Comparison of ENCODE assay signal across 25 cellular contexts in the genomic region with DNA sequence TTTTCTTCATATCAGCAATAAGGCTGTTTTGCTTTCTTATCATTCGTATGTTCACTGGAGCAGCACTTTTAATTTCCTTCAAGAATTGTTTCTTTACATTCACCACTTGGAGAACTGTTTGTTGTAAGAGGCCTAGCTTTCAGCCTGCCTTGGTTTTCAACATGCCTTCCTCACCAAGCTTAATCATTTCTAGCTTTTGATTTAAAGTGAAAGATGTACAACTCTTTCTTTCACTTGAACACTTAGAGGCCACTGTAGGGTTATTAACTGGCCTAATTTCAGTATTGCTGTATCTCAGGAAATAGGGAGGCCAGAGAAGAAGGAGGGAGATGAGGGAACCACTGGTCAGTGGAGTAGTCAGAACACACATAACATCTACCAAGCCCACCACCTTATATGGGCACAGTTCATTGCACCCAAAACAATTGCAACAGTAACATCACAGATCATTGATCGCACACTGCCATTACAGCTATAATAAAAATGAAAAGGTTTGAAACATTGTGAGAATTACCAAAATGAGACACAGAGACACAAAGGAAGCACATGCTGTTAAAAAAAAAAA.
"Had no signal": no experiment of that assay in that cellular context is flagged by ENCODE, and none has a peak within 500 bp of the region (broad histone marks: within the 10 kb centered on the region; RNA-seq: fewer than 3 reads in every experiment).

No MANE protein-coding gene starts in this region.

- H3K27me3 ChIP-seq: brain microvascular endothelial cell, hepatocyte, neural progenitor cell, right lobe of liver, uterus had no signal

- DNase-seq: activated CD8-positive, alpha-beta memory T cell treated with anti-CD3 and anti-CD28 coated beads for 24 hours; activated CD8-positive, alpha-beta memory T cell treated with anti-CD3 and anti-CD28 coated beads, Interleukin-2, amount 50 U/mL, for 4 hours; activated T-cell treated with anti-CD3 and anti-CD28 coated beads, Interleukin-2, amount 50 U/mL, for 24 hours; aorta; brain microvascular endothelial cell; caudate nucleus; dermis blood vessel endothelial cell; effector CD8-positive, alpha-beta T cell; foreskin melanocyte; glutamatergic neuron; immature natural killer cell; naive thymus-derived CD4-positive, alpha-beta T cell; posterior cingulate gyrus; right lobe of liver; small intestine; stimulated activated CD4-positive, alpha-beta T cell treated with anti-CD3 and anti-CD28 coated beads, Interleukin-2, amount 100 ng/mL, for 24 hours; trophoblast cell; uterus had no signal

- H3K9me3 ChIP-seq: right lobe of liver, uterus had no signal

- ATAC-seq: activated naive CD4-positive, alpha-beta T cell treated with anti-CD3 and anti-CD28 coated beads, Interleukin-2, amount 50 U/mL, for 72 hours; activated T-helper 17 cell treated with anti-CD3 and anti-CD28 coated beads, Interleukin-2, amount 50 U/mL, for 72 hours; left lobe of liver; naive thymus-derived CD4-positive, alpha-beta T cell; right lobe of liver; stimulated activated memory B cell treated with anti-CD40 and anti-IgM and Interleukin-4, amounts not matched to agents 10 μg/mL and 1 μg/mL and 100 μg/mL, for 72 hours; WTC11 had no signal

- H3K4me3 ChIP-seq: hepatocyte, neural progenitor cell, right lobe of liver, uterus had no signal

- H3K4me1 ChIP-seq: neural progenitor cell, right lobe of liver, uterus had no signal

- H3K27ac ChIP-seq: brain microvascular endothelial cell, hepatocyte, neural progenitor cell, right lobe of liver, uterus had no signal

- H3K36me3 ChIP-seq: brain microvascular endothelial cell, neural progenitor cell, right lobe of liver, uterus had no signal
